In the genomic region with DNA sequence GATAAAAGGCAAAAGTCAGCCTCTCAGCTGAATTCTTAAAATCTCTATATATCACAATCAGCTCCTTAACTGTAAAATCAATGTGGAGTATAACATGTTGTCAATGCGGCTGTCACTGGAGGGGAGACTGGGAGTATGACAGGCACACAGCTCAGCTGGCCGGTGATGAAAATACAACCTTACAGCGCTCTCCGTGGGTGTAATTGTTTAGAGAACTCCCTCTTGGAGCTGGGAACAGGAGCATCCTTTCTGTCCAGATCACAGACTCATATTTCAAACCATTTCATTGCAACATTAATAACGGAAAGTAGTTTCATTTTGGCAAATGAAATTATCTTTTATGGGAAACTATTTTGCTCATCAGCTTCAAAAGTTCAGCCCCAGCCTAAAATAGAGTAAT, we compare ENCODE assay signal across 22 cellular contexts.
DNase-seq lines count a peak whose midpoint lies in the region; TF ChIP-seq lines count a peak whose summit lies in the region.
"Had no signal": no experiment of that assay in that cellular context is flagged by ENCODE, and none has a peak within 500 bp of the region (broad histone marks: within the 10 kb centered on the region; RNA-seq: fewer than 3 reads in every experiment).

No MANE protein-coding gene starts in this region.

- no peaks in the 10 kb centered on the region for H3K9me3 ChIP-seq in OCI-LY3 (ENCODE audit: insufficient read depth, low read length)
- no peaks in the 10 kb centered on the region for H3K9me3 ChIP-seq in mesenchymal stem cell (ENCODE audit: control insufficient read depth, low read length)
- H3K9me3 ChIP-seq: adrenal gland, breast epithelium, Caco-2, lower lobe of right lung, neutrophil, upper lobe of left lung had no signal

- no peak overlapping the region for H2AK5ac ChIP-seq in mesenchymal stem cell (ENCODE audit: low read length, severe bottlenecking)

- H3K9ac ChIP-seq in OCI-LY3 (ENCODE audit: low read length) (no peak overlapping the region), mesenchymal stem cell (ENCODE audit: low read length) (peak overlapping the region; percentile 55)
- H3K9ac ChIP-seq: KMS-11 had no signal

- H3K36me3 ChIP-seq in OCI-LY3 (replicated peaks; ENCODE audit: low read depth, low read length) (no peaks in the 10 kb centered on the region), mesenchymal stem cell (ENCODE audit: control insufficient read depth in 1 of 2, insufficient read depth in 2 of 2, low read depth in 1 of 2, low read length in 2 of 2) (no peaks in the 10 kb centered on the region)
- H3K36me3 ChIP-seq: adrenal gland, breast epithelium, lower lobe of right lung, neutrophil, upper lobe of left lung had no signal

- no peak overlapping the region for H4K91ac ChIP-seq in mesenchymal stem cell (ENCODE audit: low read length)

- no peak overlapping the region for H2BK120ac ChIP-seq in mesenchymal stem cell (ENCODE audit: low read depth, low read length)

- no peaks in the 10 kb centered on the region for H3K79me1 ChIP-seq in mesenchymal stem cell (replicated peaks; ENCODE audit: low read length, poor library complexity, severe bottlenecking)

- H3K79me2 ChIP-seq in OCI-LY3 (ENCODE audit: low read length), result no peaks in the 10 kb centered on the region

- no peak overlapping the region for H2BK12ac ChIP-seq in mesenchymal stem cell (ENCODE audit: low read length in 2 of 2)

- H3K4me3 ChIP-seq in OCI-LY3 (ENCODE audit: low read length) (peak overlapping the region; percentile 50; the same call in 1 of the 2 replicates), mesenchymal stem cell (ENCODE audit: insufficient read depth in 1 of 2, low read depth in 1 of 2, low read length in 2 of 2) (peak overlapping the region in 1 of 2 experiments; percentile 64)
- H3K4me3 ChIP-seq: adrenal gland, breast epithelium, lower lobe of right lung, SK-N-MC, upper lobe of left lung had no signal

- H4K8ac ChIP-seq in mesenchymal stem cell (ENCODE audit: low read length), result no peak overlapping the region

- H2BK5ac ChIP-seq in mesenchymal stem cell (ENCODE audit: low read depth, low read length, poor library complexity, severe bottlenecking), result no peak overlapping the region

- H2BK15ac ChIP-seq in mesenchymal stem cell (ENCODE audit: low read depth, poor library complexity, severe bottlenecking), result no peak overlapping the region

- H3K27ac ChIP-seq in OCI-LY3 (ENCODE audit: low read length) (no peak overlapping the region), mesenchymal stem cell (ENCODE audit: low read length, poor library complexity, severe bottlenecking) (no peak overlapping the region)
- H3K27ac ChIP-seq: adrenal gland, breast epithelium, KMS-11, lower lobe of right lung, neutrophil, SK-N-MC, upper lobe of left lung had no signal

- TF ChIP-seq CTCF in OCI-LY3 (IDR thresholded peaks at IDR 0.05; ENCODE audit: low read depth, low read length), result no peak

- H3K4me1 ChIP-seq in OCI-LY3 (ENCODE audit: low read length), result peaks cover 41% of the 10 kb centered on the region
- no peaks in the 10 kb centered on the region for H3K4me1 ChIP-seq in mesenchymal stem cell (ENCODE audit: control insufficient read depth, insufficient read depth, low read depth, low read length)
- H3K4me1 ChIP-seq: adrenal gland, breast epithelium, lower lobe of right lung, upper lobe of left lung had no signal

- H3K23ac ChIP-seq in mesenchymal stem cell (ENCODE audit: low read length in 2 of 2), result no peak overlapping the region

- no peak overlapping the region for H3K18ac ChIP-seq in mesenchymal stem cell (ENCODE audit: low read depth in 1 of 2, low read length in 2 of 2)

- H3K4me2 ChIP-seq in OCI-LY3 (ENCODE audit: low read length) (peak overlapping the region; percentile 57), mesenchymal stem cell (ENCODE audit: low read length, poor library complexity, severe bottlenecking) (no peak overlapping the region)
- H3K4me2 ChIP-seq: KMS-11 had no signal

- H3K14ac ChIP-seq in mesenchymal stem cell (ENCODE audit: low read length in 2 of 2), result no peak overlapping the region

- 90% methylated on average over 4 of the region's 5 CpGs for WGBS in mesenchymal stem cell

- no peak overlapping the region for H3K4ac ChIP-seq in mesenchymal stem cell (ENCODE audit: low read depth in 1 of 2, low read length in 2 of 2)

- H3K27me3 ChIP-seq in OCI-LY3 (ENCODE audit: low read depth, low read length) (no peaks in the 10 kb centered on the region), mesenchymal stem cell (ENCODE audit: control insufficient read depth in 1 of 2, insufficient read depth in 1 of 2, low read length in 2 of 2) (no peaks in the 10 kb centered on the region)
- H3K27me3 ChIP-seq: adrenal gland, neutrophil, upper lobe of left lung had no signal

- DNase-seq in COR-L47 (lab: John Stamatoyannopoulos, UW) (peak; percentile 10), HCEC 1CT (peak; percentile 35), mesenchymal stem cell (no peak), NCI-H82 treated with DMSO at 0.1 percent for 48 hours (lab: John Stamatoyannopoulos, UW; ENCODE audit: unreplicated experiment) (no peak), kidney glomerular epithelial cell (lab: John Stamatoyannopoulos, UW) (no peak), LoVo (ENCODE audit: low spot score) (no peak)
- no peak for DNase-seq in activated CD4-positive, alpha-beta T cell treated with anti-CD3 and anti-CD28 coated beads, Interleukin-2, amount 50 U/mL, for 1 hour
- DNase-seq: activated CD4-positive, alpha-beta T cell treated with anti-CD3 and anti-CD28 coated beads, Interleukin-2, amount 50 U/mL, for 48 hours; activated gamma-delta T cell; activated T-cell treated with anti-CD3 and anti-CD28 coated beads for 4 hours; adrenal gland; Caco-2; islet precursor cell; lower lobe of right lung; NCI-H2171 treated with DMSO at 0.1 percent for 48 hours; stimulated activated CD8-positive, alpha-beta memory T cell treated with anti-CD3 and anti-CD28 coated beads, Interleukin-4, amount 100 ng/mL, for 48 hours; upper lobe of left lung had no signal

- no peaks in the 10 kb centered on the region for H4K20me1 ChIP-seq in OCI-LY3 (ENCODE audit: insufficient read depth, low read length)

- H2AFZ ChIP-seq in OCI-LY3 (ENCODE audit: low read depth, low read length) (no peak overlapping the region), mesenchymal stem cell (ENCODE audit: low read depth, low read length) (no peak overlapping the region)

Comparison
In these comparisons a context has a peak if more than half of its experiments do, and no peak if none do; other contexts are left out.
1. DNase-seq: peak in COR-L47 (single experiment) and HCEC 1CT (single experiment); none in mesenchymal stem cell (single experiment), NCI-H82 treated with DMSO at 0.1 percent for 48 hours (single experiment), activated CD4-positive, alpha-beta T cell treated with anti-CD3 and anti-CD28 coated beads, Interleukin-2, amount 50 U/mL, for 1 hour (single experiment), kidney glomerular epithelial cell (single experiment) and LoVo (single experiment).